ENCODE assay signal across 19 cellular contexts in the genomic region with DNA sequence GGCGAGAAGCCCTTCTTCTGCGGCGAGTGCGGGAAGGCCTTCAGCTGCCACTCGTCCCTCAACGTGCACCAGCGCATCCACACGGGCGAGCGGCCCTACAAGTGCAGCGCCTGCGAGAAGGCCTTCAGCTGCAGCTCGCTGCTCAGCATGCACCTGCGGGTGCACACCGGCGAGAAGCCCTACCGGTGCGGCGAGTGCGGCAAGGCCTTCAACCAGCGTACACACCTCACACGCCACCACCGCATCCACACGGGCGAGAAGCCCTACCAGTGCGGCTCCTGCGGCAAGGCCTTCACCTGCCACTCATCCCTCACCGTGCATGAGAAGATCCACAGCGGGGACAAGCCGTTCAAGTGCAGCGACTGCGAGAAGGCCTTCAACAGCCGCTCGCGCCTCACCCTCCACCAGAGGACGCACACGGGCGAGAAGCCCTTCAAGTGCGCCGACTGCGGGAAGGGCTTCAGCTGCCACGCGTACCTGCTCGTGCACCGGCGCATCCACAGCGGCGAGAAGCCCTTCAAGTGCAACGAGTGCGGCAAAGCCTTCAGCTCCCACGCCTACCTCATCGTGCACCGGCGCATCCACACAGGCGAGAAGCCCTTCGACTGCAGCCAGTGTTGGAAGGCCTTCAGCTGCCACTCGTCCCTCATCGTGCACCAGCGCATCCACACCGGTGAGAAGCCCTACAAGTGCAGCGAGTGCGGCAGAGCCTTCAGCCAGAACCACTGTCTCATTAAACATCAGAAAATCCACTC. TPM values are rescaled to one million over a fixed set of nuclear protein-coding genes. Genes with fewer than 3 reads are reported as not detected.
DNase-seq lines count a peak whose midpoint lies in the region; ATAC-seq and TF ChIP-seq lines count a peak whose summit lies in the region.
"Had no signal": no experiment of that assay in that cellular context is flagged by ENCODE, and none has a peak within 500 bp of the region (broad histone marks: within the 10 kb centered on the region; RNA-seq: fewer than 3 reads in every experiment).

No MANE protein-coding gene starts in this region.

- H3K36me3 ChIP-seq in H7 (replicated peaks; ENCODE audit: control insufficient read depth, insufficient read depth, low read length) (peaks cover 22% of the 10 kb centered on the region), spleen (peaks cover 0 to 66% (median 24%) of the 10 kb centered on the region in 6 donors)

- DNase-seq in DMS79 treated with DMSO at 0.1 percent for 48 hours (lab: John Stamatoyannopoulos, UW) (peak; percentile 8), DMS79 (lab: John Stamatoyannopoulos, UW) (no peak), H7 (peak; percentile 37), left kidney (ENCODE audit: low read depth, low spot score) (peak; percentile 27), spleen (peak; percentile 71)
- no peak for DNase-seq in stimulated activated CD4-positive, alpha-beta T cell treated with anti-CD3 and anti-CD28 coated beads, Interleukin-4, amount 100 ng/mL, for 4 hours
- DNase-seq: AML-193, DMS 273 treated with DMSO at 0.1 percent for 48 hours, GF-D8, NCI-H1417, NCI-H187 treated with DMSO at 0.1 percent for 48 hours, NCI-H226, NCI-H524 treated with DMSO at 0.1 percent for 48 hours, PC-3, RPMI8226, SIG-M5 had no signal

- no peaks in the 10 kb centered on the region for H3K9me3 ChIP-seq in spleen

- no peak overlapping the region for H3K27ac ChIP-seq in spleen
- H3K27ac ChIP-seq: 22Rv1 had no signal

- H3K27me3 ChIP-seq in H7 (ENCODE audit: control insufficient read depth, insufficient read depth, low read length), result no peaks in the 10 kb centered on the region
- no peaks in the 10 kb centered on the region for H3K27me3 ChIP-seq in spleen (replicated peaks in 1 of 7)

- H3K4me3 ChIP-seq in H7 (ENCODE audit: insufficient read depth, low read depth, low read length) (no peak overlapping the region), spleen (no peak overlapping the region)

- ATAC-seq in GM18861 (IDR thresholded peaks at IDR 0.05; ENCODE audit: unreplicated experiment) (no peak), HG03432 (IDR thresholded peaks at IDR 0.05; ENCODE audit: unreplicated experiment) (no peak)
- ATAC-seq: PC-3 had no signal

- no peak for TF ChIP-seq POLR2A in spleen (IDR thresholded peaks at IDR 0.05)

- peaks cover 0 to 9% (median 0%) of the 10 kb centered on the region in 6 donors for H3K4me1 ChIP-seq in spleen

- intact Hi-C loops in spleen (cut with DNase I; ENCODE audit: low total_unique reads), result no loop called here

- TF ChIP-seq CTCF in spleen (IDR thresholded peaks at IDR 0.05 in 8 of 11, conservative IDR thresholded peaks at IDR 0.05 in 3 of 11), result no peak

- 86 to 96% (median 91%) methylated on average over 9 to 62 of the region's 62 CpGs for WGBS in spleen, 5 donors

RNA-seq across cellular contexts. Expression of gene ZNF74, which starts 12.2 kb away (rescaled TPM):
- total RNA-seq in H7 (2014; rRNA removed; shearing (Covaris generic)), result 67.5 and 69.6 TPM in 2 replicates
- 10 to 100 TPM in 2 of 7 donors, 1 to 10 TPM in 5; 6.2 to 11.7 (median 7.7) TPM for total RNA-seq in spleen
- polyA plus RNA-seq in spleen, result 1 to 10 TPM; 3.4 to 5.6 (median 3.5) TPM

RNA-seq across cellular contexts. Expression of gene SCARF2, which starts 31.5 kb away (rescaled TPM):
- 11.5 and 15.0 TPM in 2 replicates for total RNA-seq in H7 (2014; rRNA removed; shearing (Covaris generic))
- 10 to 100 TPM in 5 of 7 donors, 1 to 10 TPM in 2; 7.1 to 18.0 (median 10.6) TPM for total RNA-seq in spleen
- polyA plus RNA-seq in spleen, result 1 to 10 TPM; 1.1 to 3.0 (median 1.2) TPM

Comparison
In these comparisons a context has a peak if more than half of its experiments do, and no peak if none do; other contexts are left out.
1. DNase-seq: peak in DMS79 treated with DMSO at 0.1 percent for 48 hours (single experiment), H7 (single experiment), left kidney (single experiment) and spleen (single experiment); none in DMS79 (single experiment) and stimulated activated CD4-positive, alpha-beta T cell treated with anti-CD3 and anti-CD28 coated beads, Interleukin-4, amount 100 ng/mL, for 4 hours (0 of 2).